In genomic region chr1:109615879-109616278, GRCh38 we compare ENCODE assay signal across 13 cellular contexts. TPM values are rescaled to one million over a fixed set of nuclear protein-coding genes. Genes with fewer than 3 reads are reported as not detected.
DNase-seq lines count a peak whose midpoint lies in the region; ATAC-seq, FAIRE-seq and TF ChIP-seq lines count a peak whose summit lies in the region.
"Had no signal": no experiment of that assay in that cellular context is flagged by ENCODE, and none has a peak within 500 bp of the region (broad histone marks: within the 10 kb centered on the region; RNA-seq: fewer than 3 reads in every experiment).

No MANE protein-coding gene starts in this region.

- no peak overlapping the region for H3K4me3 Mint-ChIP-seq in astrocyte (ENCODE audit: unreplicated experiment)
- H3K4me3 Mint-ChIP-seq: activated CD4-positive, alpha-beta T cell treated with anti-CD3 and anti-CD28 coated beads for 36 hours had no signal

- TF ChIP-seq CTCF in Loucy (conservative IDR thresholded peaks at IDR 0.05; ENCODE audit: low read length) (no peak), astrocyte (IDR thresholded peaks at IDR 0.05; ENCODE audit: insufficient read depth, low read depth, low read length) (no peak)

- H3K36me3 Mint-ChIP-seq in astrocyte (ENCODE audit: low read depth, unreplicated experiment): peaks cover 3% of the 10 kb centered on the region
- H3K36me3 Mint-ChIP-seq: brain had no signal

- H3K36me3 ChIP-seq in BLaER1 treated with 17β-estradiol and CSF1 and Interleukin-3, amounts not matched to agents 10 nM and 100 nM: no peaks in the 10 kb centered on the region
- H3K36me3 ChIP-seq in Loucy (ENCODE audit: insufficient read depth, low read length) (no peaks in the 10 kb centered on the region), astrocyte (ENCODE audit: insufficient read depth, low read length) (no peaks in the 10 kb centered on the region)
- H3K36me3 ChIP-seq: ovary had no signal

- no peaks in the 10 kb centered on the region for H3K9me3 ChIP-seq in BLaER1 treated with 17β-estradiol and CSF1 and Interleukin-3, amounts not matched to agents 10 nM and 100 nM (replicated peaks in 1 of 11)
- H3K9me3 ChIP-seq in Loucy (ENCODE audit: insufficient read depth, low read depth, low read length) (no peaks in the 10 kb centered on the region), astrocyte (ENCODE audit: insufficient read depth, low read depth, low read length) (no peaks in the 10 kb centered on the region)
- H3K9me3 ChIP-seq: ovary had no signal

- peak overlapping the region in 7 of 11 experiments; percentile 3 to 67 (median 31); a peak in 9 of 22 replicates for H3K9ac ChIP-seq in BLaER1 treated with 17β-estradiol and CSF1 and Interleukin-3, amounts not matched to agents 10 nM and 100 nM
- H3K9ac ChIP-seq in Loucy (ENCODE audit: low read depth, low read length, poor library complexity, severe bottlenecking): peak overlapping the region; percentile 1
- H3K9ac ChIP-seq in astrocyte (ENCODE audit: low read length): no peak overlapping the region

- H3K4me1 ChIP-seq in BLaER1 treated with 17β-estradiol and CSF1 and Interleukin-3, amounts not matched to agents 10 nM and 100 nM: peaks cover 47 to 75% (median 59%) of the 10 kb centered on the region in 10 experiments
- peaks cover 31% of the 10 kb centered on the region for H3K4me1 ChIP-seq in Loucy (ENCODE audit: insufficient read depth, low read length, poor library complexity, severe bottlenecking)
- peaks cover 40% of the 10 kb centered on the region for H3K4me1 ChIP-seq in astrocyte (ENCODE audit: insufficient read depth, low read length)

- DNase-seq in astrocyte (ENCODE audit: low read depth) (no peak), lung microvascular endothelial cell (ENCODE audit: low read depth in 2 of 2) (peak; percentile 89 to 94), NCI-H524 (lab: John Stamatoyannopoulos, UW) (no peak), HuH-7.5 (ENCODE audit: low spot score) (no peak), NCI-H146 (lab: John Stamatoyannopoulos, UW) (no peak)
- DNase-seq: activated CD4-positive, alpha-beta T cell treated with anti-CD3 and anti-CD28 coated beads for 36 hours; ovary had no signal

- H3K27me3 ChIP-seq in BLaER1 treated with 17β-estradiol and CSF1 and Interleukin-3, amounts not matched to agents 10 nM and 100 nM: no peaks in the 10 kb centered on the region
- no peaks in the 10 kb centered on the region for H3K27me3 ChIP-seq in Loucy (ENCODE audit: insufficient read depth, low read length, poor library complexity, severe bottlenecking)
- no peaks in the 10 kb centered on the region for H3K27me3 ChIP-seq in astrocyte (ENCODE audit: insufficient read depth, low read length)
- H3K27me3 ChIP-seq: hepatocyte, ovary had no signal

- H3K79me2 ChIP-seq in Loucy (ENCODE audit: insufficient read depth, low read length): peaks cover 11% of the 10 kb centered on the region
- H3K79me2 ChIP-seq in astrocyte (ENCODE audit: insufficient read depth, low read length): peaks cover 14% of the 10 kb centered on the region

- peak overlapping the region; percentile 71 for H2AFZ ChIP-seq in Loucy (ENCODE audit: low read length)
- H2AFZ ChIP-seq in astrocyte (ENCODE audit: low read depth, low read length): no peak overlapping the region
- H2AFZ ChIP-seq: hepatocyte had no signal

- H3K9me2 ChIP-seq in Loucy (replicated peaks; ENCODE audit: low read depth, low read length): no peaks in the 10 kb centered on the region

- peak overlapping the region; percentile 28 for H3K27ac Mint-ChIP-seq in astrocyte (ENCODE audit: unreplicated experiment)

- H3K4me2 ChIP-seq in BLaER1 treated with 17β-estradiol and CSF1 and Interleukin-3, amounts not matched to agents 10 nM and 100 nM: peak overlapping the region; percentile 7 to 97 (median 59)
- peak overlapping the region; percentile 64 for H3K4me2 ChIP-seq in Loucy (ENCODE audit: low read depth, low read length, poor library complexity, severe bottlenecking)
- no peak overlapping the region for H3K4me2 ChIP-seq in astrocyte (ENCODE audit: low read length)
- H3K4me2 ChIP-seq: hepatocyte had no signal

- H4K20me1 ChIP-seq in BLaER1 treated with 17β-estradiol and CSF1 and Interleukin-3, amounts not matched to agents 10 nM and 100 nM: peaks cover 0 to 5% (median 0%) of the 10 kb centered on the region in 11 experiments; a peak in 1 of 22 replicates
- H4K20me1 ChIP-seq in Loucy (ENCODE audit: insufficient read depth, low read length, poor library complexity, severe bottlenecking) (no peaks in the 10 kb centered on the region), astrocyte (ENCODE audit: insufficient read depth, low read length) (no peaks in the 10 kb centered on the region)

- H3K27ac ChIP-seq in BLaER1 treated with 17β-estradiol and CSF1 and Interleukin-3, amounts not matched to agents 10 nM and 100 nM: peak overlapping the region in 9 of 11 experiments; percentile 34 to 87 (median 52); a peak in 18 of 22 replicates
- H3K27ac ChIP-seq in astrocyte (ENCODE audit: low read depth, low read length): no peak overlapping the region
- H3K27ac ChIP-seq: C4-2B, hepatocyte, ovary had no signal

- H3K9me3 Mint-ChIP-seq in astrocyte (ENCODE audit: unreplicated experiment): peaks cover 3% of the 10 kb centered on the region
- H3K9me3 Mint-ChIP-seq: brain had no signal

- no peak overlapping the region; a peak in 1 of 20 replicates for H3K4me3 ChIP-seq in BLaER1 treated with 17β-estradiol and CSF1 and Interleukin-3, amounts not matched to agents 10 nM and 100 nM
- H3K4me3 ChIP-seq in Loucy (ENCODE audit: low read length, poor library complexity, severe bottlenecking) (peak overlapping the region; percentile 21), astrocyte (ENCODE audit: insufficient read depth, low read depth, low read length) (no peak overlapping the region)
- H3K4me3 ChIP-seq: hepatocyte, ovary had no signal

- no peak for FAIRE-seq in astrocyte (lab: Jason Lieb, UNC)

- peaks cover 48% of the 10 kb centered on the region for H3K4me1 Mint-ChIP-seq in astrocyte (ENCODE audit: low read depth, unreplicated experiment)

- no peak for ATAC-seq in GM19023 (IDR thresholded peaks at IDR 0.05; ENCODE audit: unreplicated experiment)
- ATAC-seq: activated CD4-positive, alpha-beta T cell treated with anti-CD3 and anti-CD28 coated beads for 36 hours had no signal

- no peaks in the 10 kb centered on the region for H3F3A ChIP-seq in Loucy (ENCODE audit: low read depth)

- no peaks in the 10 kb centered on the region for H3K27me3 Mint-ChIP-seq in astrocyte (ENCODE audit: low read depth, unreplicated experiment)
- H3K27me3 Mint-ChIP-seq: activated CD4-positive, alpha-beta T cell treated with anti-CD3 and anti-CD28 coated beads for 36 hours had no signal

RNA-seq across cellular contexts. Expression of gene GNAT2, which starts 3.5 kb away (rescaled TPM):
- total RNA-seq in astrocyte (not detected in 2 replicates), lung microvascular endothelial cell (under 0.01 and 0.22 TPM in 2 replicates)
- total RNA-seq: hepatocyte, ovary had no signal

RNA-seq across cellular contexts. Expression of gene AMPD2, which starts 3.8 kb away (rescaled TPM):
- 155 and 156 TPM in 2 replicates for total RNA-seq in astrocyte
- total RNA-seq in lung microvascular endothelial cell: 25.3 and 26.8 TPM in 2 replicates

RNA-seq across cellular contexts. Expression of gene GSTM4, which starts 40.0 kb away (rescaled TPM):
- total RNA-seq in astrocyte: 4.4 and 4.6 TPM in 2 replicates
- total RNA-seq in lung microvascular endothelial cell: 0.40 and 0.65 TPM in 2 replicates

RNA-seq across cellular contexts. Expression of gene GSTM2, which starts 52.0 kb away (rescaled TPM):
- total RNA-seq in astrocyte: 11.8 and 13.4 TPM in 2 replicates
- total RNA-seq in lung microvascular endothelial cell: 0.87 and 1.4 TPM in 2 replicates

Comparison
In these comparisons a context has a peak if more than half of its experiments do, and no peak if none do; other contexts are left out.
1. DNase-seq: peak in lung microvascular endothelial cell (2 of 2); none in astrocyte (single experiment), NCI-H524 (0 of 2), HuH-7.5 (single experiment) and NCI-H146 (single experiment).